In the genomic region with DNA sequence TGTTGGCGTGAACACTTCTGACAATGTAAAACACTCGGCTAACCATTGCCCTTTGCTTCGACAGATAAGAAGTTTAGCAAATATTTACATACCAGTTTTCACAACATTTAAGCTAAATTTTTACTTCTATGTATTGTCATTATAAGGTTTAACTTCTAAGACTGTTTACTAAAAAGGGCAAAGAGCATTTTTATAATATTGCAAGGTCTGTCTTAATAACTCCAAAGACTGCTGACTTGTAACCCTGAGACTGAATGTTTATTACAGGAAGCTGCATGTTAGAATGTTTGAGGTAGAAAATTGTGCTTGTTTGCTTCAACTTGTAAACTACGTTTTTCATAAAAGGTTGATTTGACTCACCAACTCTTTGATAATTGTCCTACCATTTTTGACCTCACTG, we compare ENCODE assay signal across 1 cellular context.
TF ChIP-seq lines count a peak whose summit lies in the region.

No MANE protein-coding gene starts in this region.

TF ChIP-seq in HepG2, 621 proteins besides CTCF, POLR2A, EP300 and RAD21 (continued from another document and continues in another):
- TF ChIP-seq, protein P1, sequence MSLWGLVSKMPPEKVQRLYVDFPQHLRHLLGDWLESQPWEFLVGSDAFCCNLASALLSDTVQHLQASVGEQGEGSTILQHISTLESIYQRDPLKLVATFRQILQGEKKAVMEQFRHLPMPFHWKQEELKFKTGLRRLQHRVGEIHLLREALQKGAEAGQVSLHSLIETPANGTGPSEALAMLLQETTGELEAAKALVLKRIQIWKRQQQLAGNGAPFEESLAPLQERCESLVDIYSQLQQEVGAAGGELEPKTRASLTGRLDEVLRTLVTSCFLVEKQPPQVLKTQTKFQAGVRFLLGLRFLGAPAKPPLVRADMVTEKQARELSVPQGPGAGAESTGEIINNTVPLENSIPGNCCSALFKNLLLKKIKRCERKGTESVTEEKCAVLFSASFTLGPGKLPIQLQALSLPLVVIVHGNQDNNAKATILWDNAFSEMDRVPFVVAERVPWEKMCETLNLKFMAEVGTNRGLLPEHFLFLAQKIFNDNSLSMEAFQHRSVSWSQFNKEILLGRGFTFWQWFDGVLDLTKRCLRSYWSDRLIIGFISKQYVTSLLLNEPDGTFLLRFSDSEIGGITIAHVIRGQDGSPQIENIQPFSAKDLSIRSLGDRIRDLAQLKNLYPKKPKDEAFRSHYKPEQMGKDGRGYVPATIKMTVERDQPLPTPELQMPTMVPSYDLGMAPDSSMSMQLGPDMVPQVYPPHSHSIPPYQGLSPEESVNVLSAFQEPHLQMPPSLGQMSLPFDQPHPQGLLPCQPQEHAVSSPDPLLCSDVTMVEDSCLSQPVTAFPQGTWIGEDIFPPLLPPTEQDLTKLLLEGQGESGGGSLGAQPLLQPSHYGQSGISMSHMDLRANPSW (CRISPR knock-in tag; IDR thresholded peaks at IDR 0.05; ENCODE audit: borderline replicate concordance): no peak
- TF ChIP-seq CEBPB (IDR thresholded peaks at IDR 0.05; ENCODE audit: borderline replicate concordance, low read depth, low read length) (no peak; the same call in 1 of the 2 replicates), NFKB2 (CRISPR knock-in tag; IDR thresholded peaks at IDR 0.05; ENCODE audit: borderline replicate concordance) (no peak), ZNF317 (CRISPR knock-in tag; IDR thresholded peaks at IDR 0.05) (no peak), SIX4 (CRISPR knock-in tag; IDR thresholded peaks at IDR 0.05) (0 out of 2 replicates have a peak, but pooled peaks have one; percentile 11), ZZZ3 (CRISPR knock-in tag; IDR thresholded peaks at IDR 0.05; ENCODE audit: borderline replicate concordance) (no peak), KAT7 (CRISPR knock-in tag; IDR thresholded peaks at IDR 0.05; ENCODE audit: borderline replicate concordance) (no peak), KLF6 (CRISPR knock-in tag; IDR thresholded peaks at IDR 0.05) (no peak), REPIN1 (CRISPR knock-in tag; IDR thresholded peaks at IDR 0.05; ENCODE audit: borderline replicate concordance, low read depth) (no peak), POLR2AphosphoS2 (IDR thresholded peaks at IDR 0.05; ENCODE audit: low read depth, low read length) (no peak), NFATC3 (CRISPR knock-in tag; IDR thresholded peaks at IDR 0.05) (no peak), GFI1 (CRISPR knock-in tag; IDR thresholded peaks at IDR 0.05; ENCODE audit: borderline replicate concordance) (no peak), KMT2B (CRISPR knock-in tag; IDR thresholded peaks at IDR 0.05) (no peak), ZNF558 (CRISPR knock-in tag; IDR thresholded peaks at IDR 0.05; ENCODE audit: borderline replicate concordance) (no peak), SRSF4 (IDR thresholded peaks at IDR 0.05; ENCODE audit: low read depth, low read length, poor library complexity, severe bottlenecking) (no peak), ZNF567 (CRISPR knock-in tag; IDR thresholded peaks at IDR 0.05; ENCODE audit: borderline replicate concordance) (no peak), ZNF607 (CRISPR knock-in tag; IDR thresholded peaks at IDR 0.05; ENCODE audit: borderline replicate concordance) (no peak), ZNF629 (CRISPR knock-in tag; conservative IDR thresholded peaks at IDR 0.05) (no peak), ZNF207 (IDR thresholded peaks at IDR 0.05; ENCODE audit: borderline replicate concordance) (no peak), SMAD9 (CRISPR knock-in tag; IDR thresholded peaks at IDR 0.05) (no peak), KDM5A (IDR thresholded peaks at IDR 0.05; ENCODE audit: borderline replicate concordance, low read length) (no peak), ZNF615 (CRISPR knock-in tag; IDR thresholded peaks at IDR 0.05; ENCODE audit: borderline replicate concordance) (no peak), EED (CRISPR knock-in tag; IDR thresholded peaks at IDR 0.05) (no peak), CC2D1A (CRISPR knock-in tag; IDR thresholded peaks at IDR 0.05) (no peak), ZNF720 (CRISPR knock-in tag; IDR thresholded peaks at IDR 0.05) (no peak), SCMH1 (CRISPR knock-in tag; IDR thresholded peaks at IDR 0.05; ENCODE audit: borderline replicate concordance) (no peak), MED8 (CRISPR knock-in tag; IDR thresholded peaks at IDR 0.05; ENCODE audit: insufficient replicate concordance) (no peak), FOXC1 (CRISPR knock-in tag; IDR thresholded peaks at IDR 0.05; ENCODE audit: borderline replicate concordance) (no peak), PRPF4 (IDR thresholded peaks at IDR 0.05; ENCODE audit: low read depth, low read length, poor library complexity, severe bottlenecking) (no peak), HNRNPLL (IDR thresholded peaks at IDR 0.05; ENCODE audit: low read depth, low read length, poor library complexity, severe bottlenecking) (no peak), ZNF383 (CRISPR knock-in tag; IDR thresholded peaks at IDR 0.05; ENCODE audit: borderline replicate concordance) (no peak), ZNF556 (CRISPR knock-in tag; IDR thresholded peaks at IDR 0.05; ENCODE audit: borderline replicate concordance) (no peak), ZNF619 (CRISPR knock-in tag; IDR thresholded peaks at IDR 0.05) (no peak), FOXO1 (CRISPR knock-in tag; IDR thresholded peaks at IDR 0.05) (peak; percentile 58; the same call in 1 of the 2 replicates)
- TF ChIP-seq, protein P2, sequence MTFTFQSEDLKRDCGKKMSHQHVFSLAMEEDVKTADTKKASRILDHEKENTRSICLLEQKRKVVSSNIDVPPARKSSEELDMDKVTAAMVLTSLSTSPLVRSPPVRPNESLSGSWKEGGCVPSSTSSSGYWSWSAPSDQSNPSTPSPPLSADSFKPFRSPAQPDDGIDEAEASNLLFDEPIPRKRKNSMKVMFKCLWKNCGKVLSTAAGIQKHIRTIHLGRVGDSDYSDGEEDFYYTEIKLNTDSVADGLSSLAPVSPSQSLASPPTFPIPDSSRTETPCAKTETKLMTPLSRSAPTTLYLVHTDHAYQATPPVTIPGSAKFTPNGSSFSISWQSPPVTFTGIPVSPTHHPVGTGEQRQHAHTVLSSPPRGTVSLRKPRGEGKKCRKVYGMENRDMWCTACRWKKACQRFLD (CRISPR knock-in tag; IDR thresholded peaks at IDR 0.05; ENCODE audit: borderline replicate concordance): no peak
- TF ChIP-seq, protein P3, sequence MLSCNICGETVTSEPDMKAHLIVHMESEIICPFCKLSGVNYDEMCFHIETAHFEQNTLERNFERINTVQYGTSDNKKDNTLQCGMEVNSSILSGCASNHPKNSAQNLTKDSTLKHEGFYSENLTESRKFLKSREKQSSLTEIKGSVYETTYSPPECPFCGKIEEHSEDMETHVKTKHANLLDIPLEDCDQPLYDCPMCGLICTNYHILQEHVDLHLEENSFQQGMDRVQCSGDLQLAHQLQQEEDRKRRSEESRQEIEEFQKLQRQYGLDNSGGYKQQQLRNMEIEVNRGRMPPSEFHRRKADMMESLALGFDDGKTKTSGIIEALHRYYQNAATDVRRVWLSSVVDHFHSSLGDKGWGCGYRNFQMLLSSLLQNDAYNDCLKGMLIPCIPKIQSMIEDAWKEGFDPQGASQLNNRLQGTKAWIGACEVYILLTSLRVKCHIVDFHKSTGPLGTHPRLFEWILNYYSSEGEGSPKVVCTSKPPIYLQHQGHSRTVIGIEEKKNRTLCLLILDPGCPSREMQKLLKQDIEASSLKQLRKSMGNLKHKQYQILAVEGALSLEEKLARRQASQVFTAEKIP (CRISPR knock-in tag; IDR thresholded peaks at IDR 0.05; ENCODE audit: borderline replicate concordance): no peak
- TF ChIP-seq, protein P4, sequence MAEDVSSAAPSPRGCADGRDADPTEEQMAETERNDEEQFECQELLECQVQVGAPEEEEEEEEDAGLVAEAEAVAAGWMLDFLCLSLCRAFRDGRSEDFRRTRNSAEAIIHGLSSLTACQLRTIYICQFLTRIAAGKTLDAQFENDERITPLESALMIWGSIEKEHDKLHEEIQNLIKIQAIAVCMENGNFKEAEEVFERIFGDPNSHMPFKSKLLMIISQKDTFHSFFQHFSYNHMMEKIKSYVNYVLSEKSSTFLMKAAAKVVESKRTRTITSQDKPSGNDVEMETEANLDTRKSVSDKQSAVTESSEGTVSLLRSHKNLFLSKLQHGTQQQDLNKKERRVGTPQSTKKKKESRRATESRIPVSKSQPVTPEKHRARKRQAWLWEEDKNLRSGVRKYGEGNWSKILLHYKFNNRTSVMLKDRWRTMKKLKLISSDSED (CRISPR knock-in tag; IDR thresholded peaks at IDR 0.05): no peak
- TF ChIP-seq, protein P5, sequence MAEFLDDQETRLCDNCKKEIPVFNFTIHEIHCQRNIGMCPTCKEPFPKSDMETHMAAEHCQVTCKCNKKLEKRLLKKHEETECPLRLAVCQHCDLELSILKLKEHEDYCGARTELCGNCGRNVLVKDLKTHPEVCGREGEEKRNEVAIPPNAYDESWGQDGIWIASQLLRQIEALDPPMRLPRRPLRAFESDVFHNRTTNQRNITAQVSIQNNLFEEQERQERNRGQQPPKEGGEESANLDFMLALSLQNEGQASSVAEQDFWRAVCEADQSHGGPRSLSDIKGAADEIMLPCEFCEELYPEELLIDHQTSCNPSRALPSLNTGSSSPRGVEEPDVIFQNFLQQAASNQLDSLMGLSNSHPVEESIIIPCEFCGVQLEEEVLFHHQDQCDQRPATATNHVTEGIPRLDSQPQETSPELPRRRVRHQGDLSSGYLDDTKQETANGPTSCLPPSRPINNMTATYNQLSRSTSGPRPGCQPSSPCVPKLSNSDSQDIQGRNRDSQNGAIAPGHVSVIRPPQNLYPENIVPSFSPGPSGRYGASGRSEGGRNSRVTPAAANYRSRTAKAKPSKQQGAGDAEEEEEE (CRISPR knock-in tag; IDR thresholded peaks at IDR 0.05; ENCODE audit: borderline replicate concordance): no peak
- TF ChIP-seq, protein P6, sequence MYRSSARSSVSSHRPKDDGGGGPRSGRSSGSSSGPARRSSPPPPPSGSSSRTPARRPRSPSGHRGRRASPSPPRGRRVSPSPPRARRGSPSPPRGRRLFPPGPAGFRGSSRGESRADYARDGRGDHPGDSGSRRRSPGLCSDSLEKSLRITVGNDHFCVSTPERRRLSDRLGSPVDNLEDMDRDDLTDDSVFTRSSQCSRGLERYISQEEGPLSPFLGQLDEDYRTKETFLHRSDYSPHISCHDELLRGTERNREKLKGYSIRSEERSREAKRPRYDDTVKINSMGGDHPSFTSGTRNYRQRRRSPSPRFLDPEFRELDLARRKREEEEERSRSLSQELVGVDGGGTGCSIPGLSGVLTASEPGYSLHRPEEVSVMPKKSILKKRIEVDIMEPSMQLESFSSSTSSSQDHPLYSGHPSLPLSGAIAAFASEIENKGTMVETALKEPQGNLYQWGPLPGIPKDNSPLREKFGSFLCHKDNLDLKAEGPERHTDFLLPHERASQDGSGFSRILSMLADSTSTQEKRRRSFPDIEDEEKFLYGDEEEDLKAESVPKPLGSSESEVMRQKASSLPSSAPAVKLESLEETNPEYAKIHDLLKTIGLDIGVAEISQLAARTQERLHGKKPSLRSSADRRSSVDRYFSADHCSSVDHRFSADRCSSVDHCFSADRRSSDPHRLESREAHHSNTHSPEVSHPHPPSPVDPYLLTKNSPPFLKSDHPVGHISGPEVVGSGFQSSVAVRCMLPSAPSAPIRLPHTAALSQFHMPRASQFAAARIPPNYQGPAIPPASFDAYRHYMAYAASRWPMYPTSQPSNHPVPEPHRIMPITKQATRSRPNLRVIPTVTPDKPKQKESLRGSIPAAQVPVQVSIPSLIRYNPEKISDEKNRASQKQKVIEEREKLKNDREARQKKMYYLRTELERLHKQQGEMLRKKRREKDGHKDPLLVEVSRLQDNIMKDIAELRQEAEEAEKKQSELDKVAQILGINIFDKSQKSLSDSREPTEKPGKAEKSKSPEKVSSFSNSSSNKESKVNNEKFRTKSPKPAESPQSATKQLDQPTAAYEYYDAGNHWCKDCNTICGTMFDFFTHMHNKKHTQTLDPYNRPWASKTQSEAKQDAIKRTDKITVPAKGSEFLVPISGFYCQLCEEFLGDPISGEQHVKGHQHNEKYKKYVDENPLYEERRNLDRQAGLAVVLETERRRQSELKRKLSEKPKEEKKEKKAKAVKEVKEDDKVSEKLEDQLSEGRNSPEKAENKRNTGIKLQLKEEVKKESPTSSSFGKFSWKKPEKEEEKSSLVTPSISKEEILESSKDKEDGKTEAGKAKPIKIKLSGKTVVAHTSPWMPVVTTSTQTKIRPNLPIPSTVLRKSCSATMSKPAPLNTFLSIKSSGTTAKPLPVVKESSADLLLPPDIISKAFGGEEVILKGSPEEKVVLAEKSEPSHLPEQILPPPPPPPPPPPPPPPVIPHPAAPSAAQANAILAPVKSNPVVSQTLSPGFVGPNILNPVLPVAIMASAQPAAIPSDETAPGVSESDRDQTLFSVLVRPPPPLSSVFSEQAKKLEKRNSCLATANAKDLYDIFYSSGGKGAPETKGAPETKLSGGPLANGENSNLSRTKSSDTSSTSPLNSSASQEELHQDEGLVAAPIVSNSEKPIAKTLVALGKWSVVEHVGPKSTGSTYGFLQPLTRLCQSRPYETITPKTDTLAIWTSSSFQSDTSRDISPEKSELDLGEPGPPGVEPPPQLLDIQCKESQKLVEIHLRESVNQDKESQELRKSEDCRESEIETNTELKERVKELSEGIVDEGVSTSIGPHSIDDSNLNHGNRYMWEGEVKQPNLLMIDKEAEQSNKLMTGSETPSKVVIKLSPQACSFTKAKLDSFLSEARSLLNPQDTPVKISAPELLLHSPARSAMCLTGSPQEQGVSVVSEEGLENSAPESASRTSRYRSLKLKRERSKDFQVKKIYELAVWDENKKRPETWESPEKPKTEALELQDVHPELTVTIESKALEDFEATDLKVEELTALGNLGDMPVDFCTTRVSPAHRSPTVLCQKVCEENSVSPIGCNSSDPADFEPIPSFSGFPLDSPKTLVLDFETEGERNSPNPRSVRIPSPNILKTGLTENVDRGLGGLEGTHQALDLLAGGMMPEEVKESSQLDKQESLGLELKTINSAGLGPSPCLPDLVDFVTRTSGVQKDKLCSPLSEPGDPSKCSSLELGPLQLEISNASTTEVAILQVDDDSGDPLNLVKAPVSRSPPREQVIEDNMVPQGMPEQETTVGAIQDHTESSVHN (CRISPR knock-in tag; IDR thresholded peaks at IDR 0.05): no peak
- TF ChIP-seq, protein P7, sequence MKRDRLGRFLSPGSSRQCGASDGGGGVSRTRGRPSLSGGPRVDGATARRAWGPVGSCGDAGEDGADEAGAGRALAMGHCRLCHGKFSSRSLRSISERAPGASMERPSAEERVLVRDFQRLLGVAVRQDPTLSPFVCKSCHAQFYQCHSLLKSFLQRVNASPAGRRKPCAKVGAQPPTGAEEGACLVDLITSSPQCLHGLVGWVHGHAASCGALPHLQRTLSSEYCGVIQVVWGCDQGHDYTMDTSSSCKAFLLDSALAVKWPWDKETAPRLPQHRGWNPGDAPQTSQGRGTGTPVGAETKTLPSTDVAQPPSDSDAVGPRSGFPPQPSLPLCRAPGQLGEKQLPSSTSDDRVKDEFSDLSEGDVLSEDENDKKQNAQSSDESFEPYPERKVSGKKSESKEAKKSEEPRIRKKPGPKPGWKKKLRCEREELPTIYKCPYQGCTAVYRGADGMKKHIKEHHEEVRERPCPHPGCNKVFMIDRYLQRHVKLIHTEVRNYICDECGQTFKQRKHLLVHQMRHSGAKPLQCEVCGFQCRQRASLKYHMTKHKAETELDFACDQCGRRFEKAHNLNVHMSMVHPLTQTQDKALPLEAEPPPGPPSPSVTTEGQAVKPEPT (CRISPR knock-in tag; IDR thresholded peaks at IDR 0.05; ENCODE audit: low read depth): no peak
- TF ChIP-seq, protein P8, sequence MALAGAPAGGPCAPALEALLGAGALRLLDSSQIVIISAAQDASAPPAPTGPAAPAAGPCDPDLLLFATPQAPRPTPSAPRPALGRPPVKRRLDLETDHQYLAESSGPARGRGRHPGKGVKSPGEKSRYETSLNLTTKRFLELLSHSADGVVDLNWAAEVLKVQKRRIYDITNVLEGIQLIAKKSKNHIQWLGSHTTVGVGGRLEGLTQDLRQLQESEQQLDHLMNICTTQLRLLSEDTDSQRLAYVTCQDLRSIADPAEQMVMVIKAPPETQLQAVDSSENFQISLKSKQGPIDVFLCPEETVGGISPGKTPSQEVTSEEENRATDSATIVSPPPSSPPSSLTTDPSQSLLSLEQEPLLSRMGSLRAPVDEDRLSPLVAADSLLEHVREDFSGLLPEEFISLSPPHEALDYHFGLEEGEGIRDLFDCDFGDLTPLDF (CRISPR knock-in tag; IDR thresholded peaks at IDR 0.05): no peak
